In genomic region chr7:105228555-105228954, GRCh38 we compare ENCODE assay signal across 31 cellular contexts.
A peak's percentile ranks its signal among the peaks of the same experiment; 100 is the strongest.
DNase-seq lines count a peak whose midpoint lies in the region; TF ChIP-seq lines count a peak whose summit lies in the region.
"Had no signal": no experiment of that assay in that cellular context is flagged by ENCODE, and none has a peak within 500 bp of the region (broad histone marks: within the 10 kb centered on the region; RNA-seq: fewer than 3 reads in every experiment).

No MANE protein-coding gene starts in this region.

- no peak overlapping the region for H2AFZ ChIP-seq in neural progenitor cell (replicated peaks)
- H2AFZ ChIP-seq: hepatocyte had no signal

- no peak overlapping the region for H3K4me3 ChIP-seq in SK-N-MC
- H3K4me3 ChIP-seq in neural progenitor cell = no peak overlapping the region
- H3K4me3 ChIP-seq: A549, adrenal gland, body of pancreas, gastrocnemius medialis, hepatocyte, MG63, upper lobe of right lung had no signal

- no peak for TF ChIP-seq POLR2A in erythroblast (IDR thresholded peaks at IDR 0.05; ENCODE audit: low read length)

- no peaks in the 10 kb centered on the region for H3K27me3 ChIP-seq in neural progenitor cell
- H3K27me3 ChIP-seq: adrenal gland, body of pancreas, gastrocnemius medialis, hepatocyte, MG63, upper lobe of right lung had no signal

- H3F3A ChIP-seq in neural progenitor cell (ENCODE audit: low read depth) = peaks cover 4% of the 10 kb centered on the region

- no peaks in the 10 kb centered on the region for H3K27me3 Mint-ChIP-seq in neural progenitor cell (ENCODE audit: insufficient read depth, low read depth)
- H3K27me3 Mint-ChIP-seq: CD4-positive, CD25-positive, alpha-beta regulatory T cell had no signal

- H3K4me2 ChIP-seq in neural progenitor cell = peak overlapping the region; percentile 3
- H3K4me2 ChIP-seq: A549, hepatocyte had no signal

- peaks cover 9% of the 10 kb centered on the region for H3K4me1 Mint-ChIP-seq in neural progenitor cell

- H3K4me1 ChIP-seq in neural progenitor cell = peaks cover 9% of the 10 kb centered on the region
- H3K4me1 ChIP-seq: body of pancreas had no signal

- H4K20me1 ChIP-seq in neural progenitor cell (ENCODE audit: low read depth) = peaks cover 39% of the 10 kb centered on the region

- peak; percentile 80 for DNase-seq in ELF-1 (ENCODE audit: low read depth, low spot score)
- no peak for DNase-seq in SK-N-MC (ENCODE audit: low read depth, low spot score)
- DNase-seq in iPS DF 4.7 (ENCODE audit: extremely low read depth, low spot score) = peak; percentile 53
- peak; percentile 26 for DNase-seq in neural progenitor cell (ENCODE audit: low spot score)
- no peak for DNase-seq in erythroblast (lab: John Stamatoyannopoulos, UW)
- no peak for DNase-seq in activated CD8-positive, alpha-beta memory T cell treated with anti-CD3 and anti-CD28 coated beads, Interleukin-2, amount 50 U/mL, for 4 hours
- no peak for DNase-seq in DMS153 treated with DMSO at 0.1 percent for 48 hours (lab: John Stamatoyannopoulos, UW; ENCODE audit: unreplicated experiment)
- DNase-seq in SHP77 treated with DMSO at 0.1 percent for 48 hours (lab: John Stamatoyannopoulos, UW) = no peak
- DNase-seq: activated CD4-positive, alpha-beta T cell treated with anti-CD3 and anti-CD28 coated beads, Interleukin-2, amount 50 U/mL, for 48 hours; activated naive CD4-positive, alpha-beta T cell treated with anti-CD3 and anti-CD28 coated beads for 36 hours; adrenal gland; body of pancreas; CD4-positive, CD25-positive, alpha-beta regulatory T cell; dermis blood vessel endothelial cell; DND-41; gastrocnemius medialis; KG1; kidney; MG63; natural killer cell; NCI-H1105; NCI-H187 treated with DMSO at 0.1 percent for 48 hours; NCI-H526; NK-92 treated with Interleukin-12 subunit alpha and Interleukin-12 subunit beta, amount 100 ng/mL, for 24 hours; PC-3; T-helper 2 cell; upper lobe of right lung had no signal

- H3K9me3 ChIP-seq in SK-N-MC (ENCODE audit: low read depth, low read length) = no peaks in the 10 kb centered on the region; the same call in 1 of the 2 replicates
- no peaks in the 10 kb centered on the region for H3K9me3 ChIP-seq in neural progenitor cell (ENCODE audit: low read depth)
- H3K9me3 ChIP-seq: A549, adrenal gland, body of pancreas, gastrocnemius medialis, MG63, upper lobe of right lung had no signal

- H3K9ac ChIP-seq in SK-N-MC (ENCODE audit: insufficient read length) = no peak overlapping the region
- H3K9ac ChIP-seq in neural progenitor cell = no peak overlapping the region

- H3K36me3 ChIP-seq in SK-N-MC (ENCODE audit: insufficient read depth, low read length) (0 out of 2 replicates have a peak, but pooled peaks cover 3% of the 10 kb centered on the region), neural progenitor cell (no peaks in the 10 kb centered on the region)
- H3K36me3 ChIP-seq: adrenal gland, gastrocnemius medialis, MG63 had no signal

- TF ChIP-seq CTCF in neural progenitor cell (IDR thresholded peaks at IDR 0.05) = no peak

- peaks cover 3% of the 10 kb centered on the region for H3K9me3 Mint-ChIP-seq in neural progenitor cell
- H3K9me3 Mint-ChIP-seq: CD4-positive, CD25-positive, alpha-beta regulatory T cell; natural killer cell; stimulated activated effector memory CD8-positive, alpha-beta T cell treated with anti-CD3 and anti-CD28 coated beads, Interleukin-12 subunit alpha, Interleukin-12 subunit beta, amount 100 ng/mL, for 72 hours had no signal

- H3K36me3 Mint-ChIP-seq in neural progenitor cell = peaks cover 17% of the 10 kb centered on the region
- H3K36me3 Mint-ChIP-seq: natural killer cell; stimulated activated effector memory CD8-positive, alpha-beta T cell treated with anti-CD3 and anti-CD28 coated beads, Interleukin-12 subunit alpha, Interleukin-12 subunit beta, amount 100 ng/mL, for 72 hours had no signal

- H3K27ac ChIP-seq in SK-N-MC (0 out of 2 replicates have a peak overlapping the region, but pooled peaks have one; percentile 8), neural progenitor cell (no peak overlapping the region)
- H3K27ac ChIP-seq: A549, adrenal gland, body of pancreas, gastrocnemius medialis, hepatocyte, HL-60, upper lobe of right lung had no signal

- H3K27ac Mint-ChIP-seq in neural progenitor cell = no peak overlapping the region
- H3K27ac Mint-ChIP-seq: activated naive CD4-positive, alpha-beta T cell treated with anti-CD3 and anti-CD28 coated beads for 36 hours; CD4-positive, CD25-positive, alpha-beta regulatory T cell; natural killer cell; stimulated activated effector memory CD8-positive, alpha-beta T cell treated with anti-CD3 and anti-CD28 coated beads, Interleukin-12 subunit alpha, Interleukin-12 subunit beta, amount 100 ng/mL, for 72 hours had no signal

- H3K4me3 Mint-ChIP-seq in neural progenitor cell = no peak overlapping the region
- H3K4me3 Mint-ChIP-seq: activated naive CD4-positive, alpha-beta T cell treated with anti-CD3 and anti-CD28 coated beads for 36 hours; CD4-positive, CD25-positive, alpha-beta regulatory T cell; natural killer cell; stimulated activated effector memory CD8-positive, alpha-beta T cell treated with anti-CD3 and anti-CD28 coated beads, Interleukin-12 subunit alpha, Interleukin-12 subunit beta, amount 100 ng/mL, for 72 hours had no signal

- peaks cover 35% of the 10 kb centered on the region for H3K79me2 ChIP-seq in neural progenitor cell (ENCODE audit: low read depth)

Comparison
In these comparisons a context has a peak if more than half of its experiments do, and no peak if none do; other contexts are left out.
1. DNase-seq: peak in ELF-1 (single experiment), iPS DF 4.7 (single experiment) and neural progenitor cell (single experiment); none in SK-N-MC (single experiment), erythroblast (0 of 2), activated CD8-positive, alpha-beta memory T cell treated with anti-CD3 and anti-CD28 coated beads, Interleukin-2, amount 50 U/mL, for 4 hours (single experiment), DMS153 treated with DMSO at 0.1 percent for 48 hours (single experiment) and SHP77 treated with DMSO at 0.1 percent for 48 hours (single experiment).